18 cellular contexts compared by ENCODE assay signal in the genomic region with DNA sequence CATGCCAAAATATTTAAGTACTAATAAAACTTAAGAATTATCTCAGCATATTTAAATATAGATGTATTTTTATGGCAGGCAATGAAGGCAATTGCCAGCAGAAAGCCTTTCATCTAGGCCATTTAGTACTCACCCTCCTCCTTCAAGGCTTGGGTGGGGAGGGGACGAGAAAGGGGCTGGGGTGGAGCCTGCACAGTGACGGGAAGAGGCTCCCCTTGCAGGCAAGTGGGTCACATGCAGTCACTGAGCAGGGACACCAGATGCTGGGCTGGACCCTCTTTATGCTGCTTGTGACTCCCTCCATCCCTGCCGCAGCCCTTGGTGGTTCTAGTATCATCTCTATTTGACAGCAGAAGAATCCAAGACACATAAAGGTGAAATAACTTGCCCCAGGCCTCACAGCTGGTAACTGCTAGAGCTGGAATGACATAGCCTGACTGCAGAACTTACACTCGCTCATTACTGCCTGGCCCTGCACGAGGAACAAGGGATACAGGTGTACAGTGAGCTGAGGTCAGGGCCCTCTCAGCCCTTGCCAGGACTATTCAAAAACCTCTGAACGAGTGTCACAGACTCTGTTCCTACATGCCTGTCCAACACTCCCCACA.
"Had no signal": no experiment of that assay in that cellular context is flagged by ENCODE, and none has a peak within 500 bp of the region (broad histone marks: within the 10 kb centered on the region; RNA-seq: fewer than 3 reads in every experiment).

No MANE protein-coding gene starts in this region.

- H3K27ac Mint-ChIP-seq: activated naive CD8-positive, alpha-beta T cell; T-helper 17 cell had no signal

- H2AFZ ChIP-seq: parathyroid adenoma had no signal

- H3K4me3 Mint-ChIP-seq: activated naive CD8-positive, alpha-beta T cell; T-helper 17 cell had no signal

- ATAC-seq: activated CD4-positive, CD25-positive, alpha-beta regulatory T cell treated with anti-CD3 and anti-CD28 coated beads, Interleukin-2, amount 50 U/mL, for 24 hours; esophagus mucosa; left ventricle myocardium superior; T-helper 17 cell had no signal

- H3K27me3 ChIP-seq: stomach, uterus had no signal

- H3K36me3 ChIP-seq: brain microvascular endothelial cell, stomach, thoracic aorta, uterus had no signal

- H3K79me2 ChIP-seq: parathyroid adenoma had no signal

- H3K36me3 Mint-ChIP-seq: activated naive CD8-positive, alpha-beta T cell had no signal

- DNase-seq: activated CD4-positive, alpha-beta T cell treated with anti-CD3 and anti-CD28 coated beads, Interleukin-2, amount 50 U/mL, for 4 hours; activated effector memory CD4-positive, alpha-beta T cell treated with anti-CD3 and anti-CD28 coated beads, Interleukin-2, amount 50 U/mL, for 16 hours; activated T-cell treated with anti-CD3 and anti-CD28 coated beads, Interleukin-2, amount 50 U/mL, for 1 hour; amygdala; brain microvascular endothelial cell; dermis blood vessel endothelial cell; left ventricle myocardium superior; mesenchymal stem cell; stomach; T-helper 17 cell had no signal

- FAIRE-seq: islet of Langerhans, TTC549 had no signal

- H3K9me3 ChIP-seq: stomach, thoracic aorta, uterus had no signal

- H3K4me1 ChIP-seq: parathyroid adenoma had no signal

- H3K9ac ChIP-seq: parathyroid adenoma had no signal

- H3K27ac ChIP-seq: brain microvascular endothelial cell, parathyroid adenoma, stomach, thoracic aorta had no signal

- H3K4me3 ChIP-seq: stomach, thoracic aorta, uterus had no signal
